1 cellular context compared by ENCODE assay signal in genomic region chr15:101070502-101071273, GRCh38.
A peak's percentile ranks its signal among the peaks of the same experiment; 100 is the strongest.
TF ChIP-seq lines count a peak whose summit lies in the region.

No MANE protein-coding gene starts in this region.

TF ChIP-seq in HepG2, 621 proteins besides CTCF, POLR2A, EP300 and RAD21 (continued from another document and continues in another):
- TF ChIP-seq STAT5B (CRISPR knock-in tag; IDR thresholded peaks at IDR 0.05): no peak
- peak; percentile 94; the same call in 1 of the 2 replicates for TF ChIP-seq RERE (CRISPR knock-in tag; IDR thresholded peaks at IDR 0.05; ENCODE audit: low read depth)
- peak; percentile 71 for TF ChIP-seq CREB1 (IDR thresholded peaks at IDR 0.05)
- TF ChIP-seq CREB1 (CRISPR knock-in tag; IDR thresholded peaks at IDR 0.05): peak; percentile 89
- TF ChIP-seq ZBTB14 (CRISPR knock-in tag; IDR thresholded peaks at IDR 0.05): no peak
- peak; percentile 73 for TF ChIP-seq LCORL (IDR thresholded peaks at IDR 0.05)
- peak; percentile 83; the same call in 1 of the 2 replicates for TF ChIP-seq LCORL (CRISPR knock-in tag; IDR thresholded peaks at IDR 0.05)
- TF ChIP-seq MYNN (CRISPR knock-in tag; IDR thresholded peaks at IDR 0.05; ENCODE audit: low read depth): no peak
- 0 out of 2 replicates have a peak, but pooled peaks have one; percentile 37 for TF ChIP-seq ZFP90 (CRISPR knock-in tag; IDR thresholded peaks at IDR 0.05; ENCODE audit: borderline replicate concordance)
- no peak for TF ChIP-seq SYNCRIP (IDR thresholded peaks at IDR 0.05; ENCODE audit: insufficient read depth, low read depth, low read length)
- TF ChIP-seq ZNF101 (CRISPR knock-in tag; IDR thresholded peaks at IDR 0.05; ENCODE audit: borderline replicate concordance, low read depth): no peak
- TF ChIP-seq FOXP1 (IDR thresholded peaks at IDR 0.05): peak; percentile 91
- TF ChIP-seq FOXP1 (CRISPR knock-in tag; IDR thresholded peaks at IDR 0.05): peak; percentile 93
- no peak for TF ChIP-seq ZNF83 (CRISPR knock-in tag; IDR thresholded peaks at IDR 0.05; ENCODE audit: borderline replicate concordance)
- TF ChIP-seq ELF4 (CRISPR knock-in tag; IDR thresholded peaks at IDR 0.05; ENCODE audit: borderline replicate concordance): peak; percentile 58; the same call in 1 of the 2 replicates
- TF ChIP-seq AKNA (CRISPR knock-in tag; IDR thresholded peaks at IDR 0.05; ENCODE audit: borderline replicate concordance): 0 out of 2 replicates have a peak, but pooled peaks have one; percentile 13
- TF ChIP-seq ZNF20 (CRISPR knock-in tag; IDR thresholded peaks at IDR 0.05): no peak
- TF ChIP-seq ZNF773 (CRISPR knock-in tag; IDR thresholded peaks at IDR 0.05; ENCODE audit: borderline replicate concordance): no peak
- no peak for TF ChIP-seq ZNF513 (CRISPR knock-in tag; conservative IDR thresholded peaks at IDR 0.05)
- TF ChIP-seq ZNF431 (CRISPR knock-in tag; IDR thresholded peaks at IDR 0.05; ENCODE audit: borderline replicate concordance, low read depth): no peak
- 0 out of 2 replicates have a peak, but pooled peaks have one; percentile 34 for TF ChIP-seq ZNF792 (CRISPR knock-in tag; IDR thresholded peaks at IDR 0.05)
- TF ChIP-seq ZNF589 (CRISPR knock-in tag; conservative IDR thresholded peaks at IDR 0.05): no peak
- TF ChIP-seq NFIB (CRISPR knock-in tag; IDR thresholded peaks at IDR 0.05; ENCODE audit: borderline replicate concordance): no peak
- TF ChIP-seq TBP (CRISPR knock-in tag; IDR thresholded peaks at IDR 0.05): no peak
- no peak for TF ChIP-seq SNAI1 (CRISPR knock-in tag; IDR thresholded peaks at IDR 0.05; ENCODE audit: borderline replicate concordance)
- TF ChIP-seq ZNF788 (CRISPR knock-in tag; IDR thresholded peaks at IDR 0.05; ENCODE audit: borderline replicate concordance): peak; percentile 34; the same call in 1 of the 2 replicates
- 0 out of 2 replicates have a peak, but pooled peaks have one; percentile 43 for TF ChIP-seq ZNF414 (CRISPR knock-in tag; IDR thresholded peaks at IDR 0.05)
- TF ChIP-seq ARID2 (CRISPR knock-in tag; IDR thresholded peaks at IDR 0.05; ENCODE audit: borderline replicate concordance): 0 out of 2 replicates have a peak, but pooled peaks have one; percentile 48
- TF ChIP-seq ZNF501 (CRISPR knock-in tag; IDR thresholded peaks at IDR 0.05): peak; percentile 8; the same call in 1 of the 2 replicates
- no peak for TF ChIP-seq ZMYM4 (CRISPR knock-in tag; IDR thresholded peaks at IDR 0.05)
- peak; percentile 94 for TF ChIP-seq IKZF5 (CRISPR knock-in tag; IDR thresholded peaks at IDR 0.05)
- no peak for TF ChIP-seq ZBTB3 (CRISPR knock-in tag; IDR thresholded peaks at IDR 0.05; ENCODE audit: borderline replicate concordance, low read depth)
- TF ChIP-seq ZHX2 (IDR thresholded peaks at IDR 0.05; ENCODE audit: low read depth): no peak; the same call in 1 of the 2 replicates
- no peak for TF ChIP-seq ZHX2 (CRISPR knock-in tag; IDR thresholded peaks at IDR 0.05; ENCODE audit: borderline replicate concordance)
- TF ChIP-seq TIGD3 (CRISPR knock-in tag; IDR thresholded peaks at IDR 0.05; ENCODE audit: borderline replicate concordance): no peak
- TF ChIP-seq CBFB (CRISPR knock-in tag; IDR thresholded peaks at IDR 0.05): no peak
- peak; percentile 88 for TF ChIP-seq ZNF331 (CRISPR knock-in tag; IDR thresholded peaks at IDR 0.05)
